ENCODE assay signal across 22 cellular contexts in genomic region chr2:240873098-240873788, GRCh38. TPM values are rescaled to one million over a fixed set of nuclear protein-coding genes. Genes with fewer than 3 reads are reported as not detected.
"Had no signal": no experiment of that assay in that cellular context is flagged by ENCODE, and none has a peak within 500 bp of the region (broad histone marks: within the 10 kb centered on the region; RNA-seq: fewer than 3 reads in every experiment).

No MANE protein-coding gene starts in this region.

- H3K4me3 Mint-ChIP-seq: activated CD4-positive, alpha-beta memory T cell treated with anti-CD3 and anti-CD28 coated beads for 36 hours; activated CD8-positive, alpha-beta memory T cell treated with anti-CD3 and anti-CD28 coated beads, Interleukin-2, amount 10 ng/mL, durations not matched to agents 7 days and 5 days; activated naive CD4-positive, alpha-beta T cell treated with anti-CD3 and anti-CD28 coated beads for 36 hours; brain; endodermal cell; nephron had no signal

- H3K27ac Mint-ChIP-seq: activated CD4-positive, alpha-beta memory T cell treated with anti-CD3 and anti-CD28 coated beads for 36 hours; activated CD8-positive, alpha-beta memory T cell treated with anti-CD3 and anti-CD28 coated beads, Interleukin-2, amount 10 ng/mL, durations not matched to agents 7 days and 5 days; activated naive CD4-positive, alpha-beta T cell treated with anti-CD3 and anti-CD28 coated beads for 36 hours; brain; endodermal cell; nephron had no signal

- DNase-seq: activated CD4-positive, alpha-beta memory T cell treated with anti-CD3 and anti-CD28 coated beads for 36 hours; activated CD4-positive, alpha-beta T cell treated with anti-CD3 and anti-CD28 coated beads for 4 hours; activated CD8-positive, alpha-beta memory T cell treated with anti-CD3 and anti-CD28 coated beads, Interleukin-2, amount 10 ng/mL, durations not matched to agents 7 days and 5 days; activated naive CD4-positive, alpha-beta T cell treated with anti-CD3 and anti-CD28 coated beads for 36 hours; central memory CD4-positive, alpha-beta T cell; endodermal cell; foreskin fibroblast; mammary epithelial cell; midbrain; nucleus accumbens; retina; stimulated activated naive CD8-positive, alpha-beta T cell treated with anti-CD3 and anti-CD28 coated beads, Interleukin-15, Interleukin-2, amounts not matched to agents 100 U/mL and 50 U/mL, for 24 hours; substantia nigra; T-helper 2 cell; tibial artery had no signal

- H3K4me1 Mint-ChIP-seq: activated CD8-positive, alpha-beta memory T cell treated with anti-CD3 and anti-CD28 coated beads, Interleukin-2, amount 10 ng/mL, durations not matched to agents 7 days and 5 days; nephron had no signal

- H3K36me3 Mint-ChIP-seq: activated CD4-positive, alpha-beta memory T cell treated with anti-CD3 and anti-CD28 coated beads for 36 hours; activated CD8-positive, alpha-beta memory T cell treated with anti-CD3 and anti-CD28 coated beads, Interleukin-2, amount 10 ng/mL, durations not matched to agents 7 days and 5 days; brain had no signal

- H3K27me3 Mint-ChIP-seq: activated CD4-positive, alpha-beta memory T cell treated with anti-CD3 and anti-CD28 coated beads for 36 hours; activated CD8-positive, alpha-beta memory T cell treated with anti-CD3 and anti-CD28 coated beads, Interleukin-2, amount 10 ng/mL, durations not matched to agents 7 days and 5 days had no signal

- H3K4me1 ChIP-seq: tibial artery had no signal

- H3K27ac ChIP-seq: colonic mucosa, epithelial cell of prostate, tibial artery had no signal

- H3K9me3 ChIP-seq: colonic mucosa, tibial artery had no signal

- H3K9me3 Mint-ChIP-seq: activated CD4-positive, alpha-beta memory T cell treated with anti-CD3 and anti-CD28 coated beads for 36 hours; activated naive CD4-positive, alpha-beta T cell treated with anti-CD3 and anti-CD28 coated beads for 36 hours; brain; endodermal cell; nephron had no signal

- H3K27me3 ChIP-seq: colonic mucosa had no signal

- H3K36me3 ChIP-seq: colonic mucosa, tibial artery had no signal

- H3K4me3 ChIP-seq: colonic mucosa, tibial artery had no signal

- ATAC-seq: activated CD8-positive, alpha-beta memory T cell treated with anti-CD3 and anti-CD28 coated beads, Interleukin-2, amount 10 ng/mL, durations not matched to agents 7 days and 5 days; stimulated activated naive CD8-positive, alpha-beta T cell treated with anti-CD3 and anti-CD28 coated beads, Interleukin-15, Interleukin-2, amounts not matched to agents 100 U/mL and 50 U/mL, for 24 hours had no signal

RNA-seq across cellular contexts. Expression of gene AGXT, which starts 4.6 kb away (rescaled TPM):
- total RNA-seq: activated CD4-positive, alpha-beta memory T cell treated with anti-CD3 and anti-CD28 coated beads for 36 hours; activated CD8-positive, alpha-beta memory T cell treated with anti-CD3 and anti-CD28 coated beads, Interleukin-2, amount 10 ng/mL, durations not matched to agents 7 days and 5 days; activated naive CD4-positive, alpha-beta T cell treated with anti-CD3 and anti-CD28 coated beads for 36 hours; glomerular endothelial cell; mammary epithelial cell; skeletal muscle tissue; urinary bladder had no signal
- polyA plus RNA-seq: mammary epithelial cell had no signal

RNA-seq across cellular contexts. Expression of gene MAB21L4, which starts 22.7 kb away (rescaled TPM):
- total RNA-seq: activated CD4-positive, alpha-beta memory T cell treated with anti-CD3 and anti-CD28 coated beads for 36 hours; activated CD8-positive, alpha-beta memory T cell treated with anti-CD3 and anti-CD28 coated beads, Interleukin-2, amount 10 ng/mL, durations not matched to agents 7 days and 5 days; activated naive CD4-positive, alpha-beta T cell treated with anti-CD3 and anti-CD28 coated beads for 36 hours; glomerular endothelial cell; skeletal muscle tissue had no signal

RNA-seq across cellular contexts. Expression of gene CROCC2, which starts 32.9 kb away (rescaled TPM):
- total RNA-seq: activated CD4-positive, alpha-beta memory T cell treated with anti-CD3 and anti-CD28 coated beads for 36 hours; activated CD8-positive, alpha-beta memory T cell treated with anti-CD3 and anti-CD28 coated beads, Interleukin-2, amount 10 ng/mL, durations not matched to agents 7 days and 5 days; activated naive CD4-positive, alpha-beta T cell treated with anti-CD3 and anti-CD28 coated beads for 36 hours; endodermal cell; glomerular endothelial cell; mammary epithelial cell; urinary bladder had no signal
- polyA plus RNA-seq: mammary epithelial cell had no signal

RNA-seq across cellular contexts. Expression of gene KIF1A, which starts 53.2 kb away (rescaled TPM):
- polyA plus RNA-seq: mammary epithelial cell had no signal
